Comparison of ENCODE assay signal across 23 cellular contexts in genomic region chr4:53551963-53552362, GRCh38. TPM values are rescaled to one million over a fixed set of nuclear protein-coding genes. Genes with fewer than 3 reads are reported as not detected.
"Had no signal": no experiment of that assay in that cellular context is flagged by ENCODE, and none has a peak within 500 bp of the region (broad histone marks: within the 10 kb centered on the region; RNA-seq: fewer than 3 reads in every experiment).

No MANE protein-coding gene starts in this region.

- H3K4me3 ChIP-seq: breast epithelium, esophagus squamous epithelium, sigmoid colon, smooth muscle cell, testis, upper lobe of left lung had no signal

- H3K4me1 ChIP-seq: testis had no signal

- ATAC-seq: activated CD4-positive, alpha-beta T cell treated with anti-CD3 and anti-CD28 coated beads for 36 hours; activated T-cell treated with anti-CD3 and anti-CD28 coated beads, Interleukin-2, amount 50 U/mL, for 4 hours; left ventricle myocardium superior; natural killer cell had no signal

- H3K36me3 ChIP-seq: breast epithelium, sigmoid colon, upper lobe of left lung had no signal

- H3K27me3 ChIP-seq: breast epithelium, esophagus squamous epithelium, sigmoid colon, testis, upper lobe of left lung had no signal

- H3K9me3 ChIP-seq: breast epithelium, esophagus squamous epithelium, sigmoid colon, testis, upper lobe of left lung had no signal

- H3K27ac ChIP-seq: breast epithelium, esophagus squamous epithelium, sigmoid colon, testis, upper lobe of left lung had no signal

- DNase-seq: activated B cell treated with CpG ODN at 0.5 μM for 24 hours; activated CD4-positive, alpha-beta T cell treated with anti-CD3 and anti-CD28 coated beads for 36 hours; activated CD4-positive, alpha-beta T cell treated with anti-CD3 and anti-CD28 coated beads, Interleukin-2, amount 50 U/mL, for 48 hours; activated CD8-positive, alpha-beta memory T cell treated with anti-CD3 and anti-CD28 coated beads, Interleukin-2, amount 50 U/mL, for 48 hours; activated naive CD4-positive, alpha-beta T cell treated with Interleukin-2 at 50 U/mL for 16 hours; activated naive CD8-positive, alpha-beta T cell treated with anti-CD3 and anti-CD28 coated beads, Interleukin-2, amount 10 ng/mL, durations not matched to agents 7 days and 5 days; activated T-cell treated with anti-CD3 and anti-CD28 coated beads, Interleukin-2, amount 50 U/mL, for 4 hours; amniotic stem cell; esophagus squamous epithelium; left ventricle myocardium superior; midbrain; natural killer cell; retina; sigmoid colon; stimulated activated CD4-positive, alpha-beta T cell treated with anti-CD3 and anti-CD28 coated beads, Interleukin-4, amount 100 ng/mL, for 1 hour; stimulated activated naive CD4-positive, alpha-beta T cell; T-helper 1 cell; testis; upper lobe of left lung had no signal

- H3K4me2 ChIP-seq: smooth muscle cell had no signal

RNA-seq across cellular contexts. Expression of gene LNX1, which starts 39.3 kb away (rescaled TPM):
- total RNA-seq: activated B cell treated with CpG ODN at 0.5 μM for 24 hours; activated CD4-positive, alpha-beta T cell treated with anti-CD3 and anti-CD28 coated beads for 36 hours; activated CD8-positive, alpha-beta memory T cell treated with anti-CD3 and anti-CD28 coated beads for 36 hours; activated naive CD8-positive, alpha-beta T cell treated with anti-CD3 and anti-CD28 coated beads, Interleukin-2, amount 10 ng/mL, durations not matched to agents 7 days and 5 days; activated T-helper 2 cell treated with anti-CD3 and anti-CD28 coated beads, Interferon-gamma antibody, Interleukin-2, Interleukin-4, amounts not matched to agents 10 μg/mL and 5 μg/mL and 100 μg/mL, durations not matched to agents 14 hours and 24 hours and 36 hours; natural killer cell had no signal
